In the genomic region with DNA sequence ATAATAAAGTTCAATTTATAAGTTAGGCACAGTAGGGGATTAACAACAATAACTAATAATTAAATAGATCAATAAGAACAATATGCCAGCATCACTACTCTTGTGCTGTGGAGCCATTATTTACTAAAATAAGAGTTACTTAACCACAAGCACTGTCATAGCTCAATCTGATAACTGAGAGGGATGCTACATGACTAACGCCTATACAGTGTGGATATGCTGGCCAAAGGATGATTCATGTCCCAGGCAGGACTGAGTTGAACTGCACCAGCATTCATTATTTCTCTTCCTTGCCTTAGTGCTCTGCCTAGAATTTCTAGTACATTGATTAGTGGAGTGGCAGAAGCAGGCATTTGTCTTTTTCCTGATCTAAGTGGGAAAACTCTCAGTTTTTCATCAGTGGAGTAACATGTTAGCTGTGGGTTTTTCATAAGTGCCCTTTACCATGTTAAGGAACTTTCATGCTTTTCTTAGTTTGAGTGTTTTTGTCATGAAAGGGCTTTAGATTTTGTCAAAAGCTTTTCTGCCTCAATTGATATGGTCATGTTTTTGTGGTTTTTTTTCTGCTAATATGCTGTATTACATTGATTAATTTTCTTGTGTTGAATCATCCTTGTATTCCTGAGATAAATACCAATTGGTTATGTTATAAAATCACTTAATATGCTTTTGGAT, we compare ENCODE assay signal across 1 cellular context.
TF ChIP-seq lines count a peak whose summit lies in the region.

No MANE protein-coding gene starts in this region.

TF ChIP-seq in SK-N-SH, 30 proteins besides CTCF, POLR2A, EP300 and RAD21 (continued from another document):
- TF ChIP-seq CHD2 (IDR thresholded peaks at IDR 0.05; ENCODE audit: low read length, partially characterized antibody) (no peak), FOXJ3 (CRISPR knock-in tag; IDR thresholded peaks at IDR 0.05) (no peak), GABPA (IDR thresholded peaks at IDR 0.05; ENCODE audit: low read depth) (no peak), TAF1 (IDR thresholded peaks at IDR 0.05; ENCODE audit: borderline replicate concordance, low read depth, low read length) (no peak; the same call in 1 of the 2 replicates), RCOR1 (IDR thresholded peaks at IDR 0.05; ENCODE audit: low read length) (no peak), FOSL2 (IDR thresholded peaks at IDR 0.05; ENCODE audit: borderline replicate concordance, low read depth) (peak; percentile 94), RFX5 (IDR thresholded peaks at IDR 0.05; ENCODE audit: low read length) (no peak), YY1 (IDR thresholded peaks at IDR 0.05; ENCODE audit: low read depth) (no peak), NRF1 (IDR thresholded peaks at IDR 0.05; ENCODE audit: low read depth, low read length) (no peak), JUND (IDR thresholded peaks at IDR 0.05) (peak; percentile 94), SIN3A (IDR thresholded peaks at IDR 0.05; ENCODE audit: borderline replicate concordance, low read depth, low read length) (0 out of 2 replicates have a peak, but pooled peaks have one; percentile 35), USF1 (IDR thresholded peaks at IDR 0.05; ENCODE audit: borderline replicate concordance, low read depth) (no peak), FOXM1 (IDR thresholded peaks at IDR 0.05; ENCODE audit: low read depth) (0 out of 2 replicates have a peak, but pooled peaks have one; percentile 15), EZH2phosphoT487 (IDR thresholded peaks at IDR 0.05; ENCODE audit: borderline replicate concordance, low read depth) (no peak), ELF1 (IDR thresholded peaks at IDR 0.05) (no peak), POLR2AphosphoS5 (IDR thresholded peaks at IDR 0.05; ENCODE audit: low read depth, low read length) (peak; percentile 46; the same call in 1 of the 2 replicates), NFIC (IDR thresholded peaks at IDR 0.05; ENCODE audit: borderline replicate concordance) (peak; percentile 90), RXRA (IDR thresholded peaks at IDR 0.05; ENCODE audit: borderline replicate concordance, low read depth) (no peak), SMC3 (IDR thresholded peaks at IDR 0.05; ENCODE audit: low read depth, low read length) (no peak), MEF2A (IDR thresholded peaks at IDR 0.05; ENCODE audit: borderline replicate concordance, low read depth) (peak; percentile 22; the same call in 1 of the 2 replicates), IRF3 (IDR thresholded peaks at IDR 0.05; ENCODE audit: low read depth, low read length) (no peak), MAX (IDR thresholded peaks at IDR 0.05; ENCODE audit: low read depth) (no peak; the same call in 1 of the 2 replicates), MXI1 (IDR thresholded peaks at IDR 0.05; ENCODE audit: low read depth, low read length) (no peak), TEAD4 (IDR thresholded peaks at IDR 0.05; ENCODE audit: borderline replicate concordance, insufficient read depth) (peak; percentile 27; the same call in 1 of the 2 replicates)
- TF ChIP-seq, protein P1, sequence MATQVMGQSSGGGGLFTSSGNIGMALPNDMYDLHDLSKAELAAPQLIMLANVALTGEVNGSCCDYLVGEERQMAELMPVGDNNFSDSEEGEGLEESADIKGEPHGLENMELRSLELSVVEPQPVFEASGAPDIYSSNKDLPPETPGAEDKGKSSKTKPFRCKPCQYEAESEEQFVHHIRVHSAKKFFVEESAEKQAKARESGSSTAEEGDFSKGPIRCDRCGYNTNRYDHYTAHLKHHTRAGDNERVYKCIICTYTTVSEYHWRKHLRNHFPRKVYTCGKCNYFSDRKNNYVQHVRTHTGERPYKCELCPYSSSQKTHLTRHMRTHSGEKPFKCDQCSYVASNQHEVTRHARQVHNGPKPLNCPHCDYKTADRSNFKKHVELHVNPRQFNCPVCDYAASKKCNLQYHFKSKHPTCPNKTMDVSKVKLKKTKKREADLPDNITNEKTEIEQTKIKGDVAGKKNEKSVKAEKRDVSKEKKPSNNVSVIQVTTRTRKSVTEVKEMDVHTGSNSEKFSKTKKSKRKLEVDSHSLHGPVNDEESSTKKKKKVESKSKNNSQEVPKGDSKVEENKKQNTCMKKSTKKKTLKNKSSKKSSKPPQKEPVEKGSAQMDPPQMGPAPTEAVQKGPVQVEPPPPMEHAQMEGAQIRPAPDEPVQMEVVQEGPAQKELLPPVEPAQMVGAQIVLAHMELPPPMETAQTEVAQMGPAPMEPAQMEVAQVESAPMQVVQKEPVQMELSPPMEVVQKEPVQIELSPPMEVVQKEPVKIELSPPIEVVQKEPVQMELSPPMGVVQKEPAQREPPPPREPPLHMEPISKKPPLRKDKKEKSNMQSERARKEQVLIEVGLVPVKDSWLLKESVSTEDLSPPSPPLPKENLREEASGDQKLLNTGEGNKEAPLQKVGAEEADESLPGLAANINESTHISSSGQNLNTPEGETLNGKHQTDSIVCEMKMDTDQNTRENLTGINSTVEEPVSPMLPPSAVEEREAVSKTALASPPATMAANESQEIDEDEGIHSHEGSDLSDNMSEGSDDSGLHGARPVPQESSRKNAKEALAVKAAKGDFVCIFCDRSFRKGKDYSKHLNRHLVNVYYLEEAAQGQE (IDR thresholded peaks at IDR 0.05; ENCODE audit: low read depth, low read length) = no peak
- TF ChIP-seq, protein P2, sequence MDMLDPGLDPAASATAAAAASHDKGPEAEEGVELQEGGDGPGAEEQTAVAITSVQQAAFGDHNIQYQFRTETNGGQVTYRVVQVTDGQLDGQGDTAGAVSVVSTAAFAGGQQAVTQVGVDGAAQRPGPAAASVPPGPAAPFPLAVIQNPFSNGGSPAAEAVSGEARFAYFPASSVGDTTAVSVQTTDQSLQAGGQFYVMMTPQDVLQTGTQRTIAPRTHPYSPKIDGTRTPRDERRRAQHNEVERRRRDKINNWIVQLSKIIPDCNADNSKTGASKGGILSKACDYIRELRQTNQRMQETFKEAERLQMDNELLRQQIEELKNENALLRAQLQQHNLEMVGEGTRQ (IDR thresholded peaks at IDR 0.05; ENCODE audit: borderline replicate concordance, low read depth, low read length) = no peak
- TF ChIP-seq, protein P3, sequence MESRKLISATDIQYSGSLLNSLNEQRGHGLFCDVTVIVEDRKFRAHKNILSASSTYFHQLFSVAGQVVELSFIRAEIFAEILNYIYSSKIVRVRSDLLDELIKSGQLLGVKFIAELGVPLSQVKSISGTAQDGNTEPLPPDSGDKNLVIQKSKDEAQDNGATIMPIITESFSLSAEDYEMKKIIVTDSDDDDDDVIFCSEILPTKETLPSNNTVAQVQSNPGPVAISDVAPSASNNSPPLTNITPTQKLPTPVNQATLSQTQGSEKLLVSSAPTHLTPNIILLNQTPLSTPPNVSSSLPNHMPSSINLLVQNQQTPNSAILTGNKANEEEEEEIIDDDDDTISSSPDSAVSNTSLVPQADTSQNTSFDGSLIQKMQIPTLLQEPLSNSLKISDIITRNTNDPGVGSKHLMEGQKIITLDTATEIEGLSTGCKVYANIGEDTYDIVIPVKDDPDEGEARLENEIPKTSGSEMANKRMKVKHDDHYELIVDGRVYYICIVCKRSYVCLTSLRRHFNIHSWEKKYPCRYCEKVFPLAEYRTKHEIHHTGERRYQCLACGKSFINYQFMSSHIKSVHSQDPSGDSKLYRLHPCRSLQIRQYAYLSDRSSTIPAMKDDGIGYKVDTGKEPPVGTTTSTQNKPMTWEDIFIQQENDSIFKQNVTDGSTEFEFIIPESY (IDR thresholded peaks at IDR 0.05; ENCODE audit: borderline replicate concordance, low read depth) = peak; percentile 23; the same call in 1 of the 2 replicates
- TF ChIP-seq, protein P4, sequence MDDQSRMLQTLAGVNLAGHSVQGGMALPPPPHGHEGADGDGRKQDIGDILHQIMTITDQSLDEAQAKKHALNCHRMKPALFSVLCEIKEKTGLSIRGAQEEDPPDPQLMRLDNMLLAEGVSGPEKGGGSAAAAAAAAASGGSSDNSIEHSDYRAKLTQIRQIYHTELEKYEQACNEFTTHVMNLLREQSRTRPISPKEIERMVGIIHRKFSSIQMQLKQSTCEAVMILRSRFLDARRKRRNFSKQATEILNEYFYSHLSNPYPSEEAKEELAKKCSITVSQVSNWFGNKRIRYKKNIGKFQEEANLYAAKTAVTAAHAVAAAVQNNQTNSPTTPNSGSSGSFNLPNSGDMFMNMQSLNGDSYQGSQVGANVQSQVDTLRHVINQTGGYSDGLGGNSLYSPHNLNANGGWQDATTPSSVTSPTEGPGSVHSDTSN (IDR thresholded peaks at IDR 0.05) = peak; percentile 88
